ENCODE assay signal across 2 cellular contexts in the genomic region with DNA sequence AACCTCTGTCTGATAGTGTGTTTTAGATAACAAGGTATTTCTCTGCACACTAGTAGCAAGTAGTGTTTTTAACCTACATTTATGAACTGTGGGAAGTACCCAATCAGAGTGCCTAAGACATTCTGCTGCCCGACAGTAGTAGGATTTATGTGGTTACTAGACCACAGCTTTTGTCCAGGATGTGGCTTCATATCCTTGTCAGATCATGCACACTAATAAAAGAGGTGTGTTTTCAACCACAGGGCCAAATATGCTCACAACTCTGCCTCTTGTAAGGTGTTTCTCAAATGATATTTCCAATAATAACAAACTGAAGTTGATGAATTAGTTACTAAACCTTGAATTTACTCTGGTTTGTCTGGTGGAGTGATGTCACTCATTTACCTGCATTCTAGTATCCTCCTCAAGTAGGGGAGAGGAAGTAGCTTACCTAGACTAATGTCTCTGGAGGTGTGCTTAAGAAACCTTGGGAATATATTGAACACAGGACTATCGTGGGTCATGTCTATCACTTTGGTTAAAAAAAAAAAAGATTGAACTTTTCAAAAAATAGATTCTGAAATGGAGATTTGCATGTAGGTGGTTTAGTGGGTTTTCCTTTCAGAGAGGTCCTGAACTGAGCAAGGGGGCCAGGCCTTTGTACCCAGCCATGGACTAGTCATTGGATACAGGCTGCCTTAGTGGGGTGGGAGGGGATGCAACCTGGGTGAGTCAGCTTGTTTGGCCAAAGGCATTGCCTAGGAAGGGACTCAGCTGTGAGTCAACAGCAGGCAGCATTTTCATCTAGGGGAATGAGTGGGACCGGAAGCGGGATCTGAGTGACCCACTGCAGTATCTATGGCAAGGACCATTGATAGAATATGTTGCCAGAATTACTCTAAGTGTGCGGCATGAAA.
TF ChIP-seq lines count a peak whose summit lies in the region.

No MANE protein-coding gene starts in this region.

TF ChIP-seq in SK-N-SH treated with all-trans-retinoic acid at 6 μM for 48 hours, 23 proteins besides CTCF, POLR2A, EP300 and RAD21 (continued from another document):
- TF ChIP-seq, protein P1, sequence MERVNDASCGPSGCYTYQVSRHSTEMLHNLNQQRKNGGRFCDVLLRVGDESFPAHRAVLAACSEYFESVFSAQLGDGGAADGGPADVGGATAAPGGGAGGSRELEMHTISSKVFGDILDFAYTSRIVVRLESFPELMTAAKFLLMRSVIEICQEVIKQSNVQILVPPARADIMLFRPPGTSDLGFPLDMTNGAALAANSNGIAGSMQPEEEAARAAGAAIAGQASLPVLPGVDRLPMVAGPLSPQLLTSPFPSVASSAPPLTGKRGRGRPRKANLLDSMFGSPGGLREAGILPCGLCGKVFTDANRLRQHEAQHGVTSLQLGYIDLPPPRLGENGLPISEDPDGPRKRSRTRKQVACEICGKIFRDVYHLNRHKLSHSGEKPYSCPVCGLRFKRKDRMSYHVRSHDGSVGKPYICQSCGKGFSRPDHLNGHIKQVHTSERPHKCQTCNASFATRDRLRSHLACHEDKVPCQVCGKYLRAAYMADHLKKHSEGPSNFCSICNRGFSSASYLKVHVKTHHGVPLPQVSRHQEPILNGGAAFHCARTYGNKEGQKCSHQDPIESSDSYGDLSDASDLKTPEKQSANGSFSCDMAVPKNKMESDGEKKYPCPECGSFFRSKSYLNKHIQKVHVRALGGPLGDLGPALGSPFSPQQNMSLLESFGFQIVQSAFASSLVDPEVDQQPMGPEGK (CRISPR knock-in tag; IDR thresholded peaks at IDR 0.05; ENCODE audit: borderline replicate concordance), result no peak
- TF ChIP-seq ZNF8 (CRISPR knock-in tag; IDR thresholded peaks at IDR 0.05), result no peak
- no peak for TF ChIP-seq ZFP30 (CRISPR knock-in tag; IDR thresholded peaks at IDR 0.05)
- no peak for TF ChIP-seq ZC3H10 (CRISPR knock-in tag; IDR thresholded peaks at IDR 0.05)
- TF ChIP-seq TOX (CRISPR knock-in tag; IDR thresholded peaks at IDR 0.05; ENCODE audit: borderline replicate concordance), result no peak
- no peak for TF ChIP-seq GLIS3 (CRISPR knock-in tag; IDR thresholded peaks at IDR 0.05)
- no peak for TF ChIP-seq OSR1 (CRISPR knock-in tag; IDR thresholded peaks at IDR 0.05)
- TF ChIP-seq ZFP3 (CRISPR knock-in tag; IDR thresholded peaks at IDR 0.05), result no peak
- TF ChIP-seq ESRRG (CRISPR knock-in tag; IDR thresholded peaks at IDR 0.05), result no peak
- no peak for TF ChIP-seq PPARA (CRISPR knock-in tag; IDR thresholded peaks at IDR 0.05; ENCODE audit: borderline replicate concordance)
- TF ChIP-seq, protein P2, sequence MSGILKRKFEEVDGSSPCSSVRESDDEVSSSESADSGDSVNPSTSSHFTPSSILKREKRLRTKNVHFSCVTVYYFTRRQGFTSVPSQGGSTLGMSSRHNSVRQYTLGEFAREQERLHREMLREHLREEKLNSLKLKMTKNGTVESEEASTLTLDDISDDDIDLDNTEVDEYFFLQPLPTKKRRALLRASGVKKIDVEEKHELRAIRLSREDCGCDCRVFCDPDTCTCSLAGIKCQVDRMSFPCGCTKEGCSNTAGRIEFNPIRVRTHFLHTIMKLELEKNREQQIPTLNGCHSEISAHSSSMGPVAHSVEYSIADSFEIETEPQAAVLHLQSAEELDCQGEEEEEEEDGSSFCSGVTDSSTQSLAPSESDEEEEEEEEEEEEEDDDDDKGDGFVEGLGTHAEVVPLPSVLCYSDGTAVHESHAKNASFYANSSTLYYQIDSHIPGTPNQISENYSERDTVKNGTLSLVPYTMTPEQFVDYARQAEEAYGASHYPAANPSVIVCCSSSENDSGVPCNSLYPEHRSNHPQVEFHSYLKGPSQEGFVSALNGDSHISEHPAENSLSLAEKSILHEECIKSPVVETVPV (CRISPR knock-in tag; IDR thresholded peaks at IDR 0.05), result no peak

TF ChIP-seq in GM12878, 131 proteins besides CTCF, POLR2A, EP300 and RAD21 (continued from another document and continues in another):
- TF ChIP-seq HSF1 (IDR thresholded peaks at IDR 0.05; ENCODE audit: low read depth, low read length), result no peak
- TF ChIP-seq LARP7 (IDR thresholded peaks at IDR 0.05), result no peak
- no peak for TF ChIP-seq ZNF592 (IDR thresholded peaks at IDR 0.05)
- no peak for TF ChIP-seq ZBED1 (IDR thresholded peaks at IDR 0.05; ENCODE audit: borderline replicate concordance)
- no peak for TF ChIP-seq RAD51 (IDR thresholded peaks at IDR 0.05)
- TF ChIP-seq, protein P3, sequence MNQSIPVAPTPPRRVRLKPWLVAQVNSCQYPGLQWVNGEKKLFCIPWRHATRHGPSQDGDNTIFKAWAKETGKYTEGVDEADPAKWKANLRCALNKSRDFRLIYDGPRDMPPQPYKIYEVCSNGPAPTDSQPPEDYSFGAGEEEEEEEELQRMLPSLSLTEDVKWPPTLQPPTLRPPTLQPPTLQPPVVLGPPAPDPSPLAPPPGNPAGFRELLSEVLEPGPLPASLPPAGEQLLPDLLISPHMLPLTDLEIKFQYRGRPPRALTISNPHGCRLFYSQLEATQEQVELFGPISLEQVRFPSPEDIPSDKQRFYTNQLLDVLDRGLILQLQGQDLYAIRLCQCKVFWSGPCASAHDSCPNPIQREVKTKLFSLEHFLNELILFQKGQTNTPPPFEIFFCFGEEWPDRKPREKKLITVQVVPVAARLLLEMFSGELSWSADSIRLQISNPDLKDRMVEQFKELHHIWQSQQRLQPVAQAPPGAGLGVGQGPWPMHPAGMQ (IDR thresholded peaks at IDR 0.05; ENCODE audit: borderline replicate concordance), result no peak
- TF ChIP-seq EGR1 (IDR thresholded peaks at IDR 0.05; ENCODE audit: borderline replicate concordance in 1 of 2, low read depth in 2 of 2, low read length in 2 of 2), result no peak
- no peak for TF ChIP-seq MXI1 (IDR thresholded peaks at IDR 0.05; ENCODE audit: low read depth, low read length)
- TF ChIP-seq NFIC (IDR thresholded peaks at IDR 0.05; ENCODE audit: low read depth, low read length), result peak; percentile 78
- TF ChIP-seq MEF2A (IDR thresholded peaks at IDR 0.05; ENCODE audit: insufficient read depth, low read depth, low read length), result no peak
- no peak for TF ChIP-seq NFYA (IDR thresholded peaks at IDR 0.05; ENCODE audit: borderline replicate concordance, low read depth, low read length)
- TF ChIP-seq MLLT1 (IDR thresholded peaks at IDR 0.05), result 0 out of 2 replicates have a peak, but pooled peaks have one; percentile 48
- TF ChIP-seq IKZF2 (IDR thresholded peaks at IDR 0.05), result peak in 1 of 2 experiments; percentile 54; a peak in 2 of 4 replicates
- no peak for TF ChIP-seq SIN3A (IDR thresholded peaks at IDR 0.05; ENCODE audit: low read depth, low read length)
- TF ChIP-seq WRNIP1 (IDR thresholded peaks at IDR 0.05; ENCODE audit: borderline replicate concordance, low read depth, low read length), result no peak
- TF ChIP-seq KLF5 (IDR thresholded peaks at IDR 0.05; ENCODE audit: partially characterized antibody), result no peak
- TF ChIP-seq EZH2 (IDR thresholded peaks at IDR 0.05; ENCODE audit: borderline replicate concordance, control insufficient read depth, low read depth, low read length), result 0 out of 2 replicates have a peak, but pooled peaks have one; percentile 85
- no peak for TF ChIP-seq MTA2 (IDR thresholded peaks at IDR 0.05; ENCODE audit: low read depth)
- TF ChIP-seq ASH2L (IDR thresholded peaks at IDR 0.05; ENCODE audit: borderline replicate concordance, low read depth), result no peak
- TF ChIP-seq ZZZ3 (IDR thresholded peaks at IDR 0.05; ENCODE audit: control insufficient read depth, insufficient read length, low read depth), result no peak
- TF ChIP-seq ZNF217 (IDR thresholded peaks at IDR 0.05), result no peak
- TF ChIP-seq RB1 (IDR thresholded peaks at IDR 0.05; ENCODE audit: borderline replicate concordance), result no peak
- TF ChIP-seq RELA (IDR thresholded peaks at IDR 0.05; ENCODE audit: borderline replicate concordance, partially characterized antibody), result no peak
- TF ChIP-seq ZBTB40 (IDR thresholded peaks at IDR 0.05; ENCODE audit: borderline replicate concordance), result no peak
- TF ChIP-seq ESRRA (IDR thresholded peaks at IDR 0.05; ENCODE audit: low read length), result no peak
- TF ChIP-seq, protein P4, sequence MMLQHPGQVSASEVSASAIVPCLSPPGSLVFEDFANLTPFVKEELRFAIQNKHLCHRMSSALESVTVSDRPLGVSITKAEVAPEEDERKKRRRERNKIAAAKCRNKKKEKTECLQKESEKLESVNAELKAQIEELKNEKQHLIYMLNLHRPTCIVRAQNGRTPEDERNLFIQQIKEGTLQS (IDR thresholded peaks at IDR 0.05; ENCODE audit: borderline replicate concordance, extremely low read depth, low read depth, low read length), result no peak
- no peak for TF ChIP-seq SIX5 (IDR thresholded peaks at IDR 0.05; ENCODE audit: low read depth, low read length, severe bottlenecking)
